1 cellular context compared by ENCODE assay signal in genomic region chr7:83672157-83672556, GRCh38.
TF ChIP-seq lines count a peak whose summit lies in the region.

No MANE protein-coding gene starts in this region.

TF ChIP-seq in HCT116, 20 proteins besides CTCF, POLR2A, EP300 and RAD21 (continued from another document):
- TF ChIP-seq, protein P1, sequence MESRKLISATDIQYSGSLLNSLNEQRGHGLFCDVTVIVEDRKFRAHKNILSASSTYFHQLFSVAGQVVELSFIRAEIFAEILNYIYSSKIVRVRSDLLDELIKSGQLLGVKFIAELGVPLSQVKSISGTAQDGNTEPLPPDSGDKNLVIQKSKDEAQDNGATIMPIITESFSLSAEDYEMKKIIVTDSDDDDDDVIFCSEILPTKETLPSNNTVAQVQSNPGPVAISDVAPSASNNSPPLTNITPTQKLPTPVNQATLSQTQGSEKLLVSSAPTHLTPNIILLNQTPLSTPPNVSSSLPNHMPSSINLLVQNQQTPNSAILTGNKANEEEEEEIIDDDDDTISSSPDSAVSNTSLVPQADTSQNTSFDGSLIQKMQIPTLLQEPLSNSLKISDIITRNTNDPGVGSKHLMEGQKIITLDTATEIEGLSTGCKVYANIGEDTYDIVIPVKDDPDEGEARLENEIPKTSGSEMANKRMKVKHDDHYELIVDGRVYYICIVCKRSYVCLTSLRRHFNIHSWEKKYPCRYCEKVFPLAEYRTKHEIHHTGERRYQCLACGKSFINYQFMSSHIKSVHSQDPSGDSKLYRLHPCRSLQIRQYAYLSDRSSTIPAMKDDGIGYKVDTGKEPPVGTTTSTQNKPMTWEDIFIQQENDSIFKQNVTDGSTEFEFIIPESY (IDR thresholded peaks at IDR 0.05; ENCODE audit: extremely low read depth, insufficient replicate concordance, low read length) = no peak
- TF ChIP-seq POLR2AphosphoS5 (IDR thresholded peaks at IDR 0.05; ENCODE audit: low read depth, low read length) (no peak), ZNF274 (IDR thresholded peaks at IDR 0.05; ENCODE audit: low read depth, low read length) (no peak), SP1 (IDR thresholded peaks at IDR 0.05; ENCODE audit: low read depth) (no peak), FOSL1 (IDR thresholded peaks at IDR 0.05; ENCODE audit: low read depth) (no peak), YY1 (IDR thresholded peaks at IDR 0.05; ENCODE audit: extremely low read depth, insufficient replicate concordance, low read depth, low read length) (no peak), TCF7L2 (IDR thresholded peaks at IDR 0.05; ENCODE audit: borderline replicate concordance, extremely low read depth, insufficient read depth, insufficient read length) (no peak), ATF3 (IDR thresholded peaks at IDR 0.05) (no peak)
- TF ChIP-seq, protein P2, sequence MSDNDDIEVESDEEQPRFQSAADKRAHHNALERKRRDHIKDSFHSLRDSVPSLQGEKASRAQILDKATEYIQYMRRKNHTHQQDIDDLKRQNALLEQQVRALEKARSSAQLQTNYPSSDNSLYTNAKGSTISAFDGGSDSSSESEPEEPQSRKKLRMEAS (IDR thresholded peaks at IDR 0.05) = no peak
